Comparison of ENCODE assay signal across 8 cellular contexts in genomic region chr14:21098134-21098891, GRCh38. TPM values are rescaled to one million over a fixed set of nuclear protein-coding genes. Genes with fewer than 3 reads are reported as not detected.
DNase-seq lines count a peak whose midpoint lies in the region; ATAC-seq and TF ChIP-seq lines count a peak whose summit lies in the region.

Gene ZNF219 (minus strand): TSS chr14:21098655. CDS start chr14:21093591, 5,064 bp downstream.

- H3K27me3 Mint-ChIP-seq in activated B cell treated with CpG ODN at 0.5 μM for 24 hours, result peaks cover 12% of the 10 kb centered on the region
- peaks cover 9% of the 10 kb centered on the region for H3K27me3 Mint-ChIP-seq in stimulated activated naive CD8-positive, alpha-beta T cell treated with anti-CD3 and anti-CD28 coated beads, Interleukin-15, Interleukin-2, amounts not matched to agents 100 ng/mL and 50 ng/mL, for 24 hours

- peaks cover 13% of the 10 kb centered on the region for H3F3A ChIP-seq in DOHH2 (ENCODE audit: control insufficient read depth, insufficient read depth)

- no peaks in the 10 kb centered on the region for H3K9me3 Mint-ChIP-seq in activated B cell treated with CpG ODN at 0.5 μM for 24 hours
- H3K9me3 Mint-ChIP-seq in stimulated activated naive CD8-positive, alpha-beta T cell treated with anti-CD3 and anti-CD28 coated beads, Interleukin-15, Interleukin-2, amounts not matched to agents 100 ng/mL and 50 ng/mL, for 24 hours, result no peaks in the 10 kb centered on the region

- H3K4me1 ChIP-seq in DOHH2 (ENCODE audit: control insufficient read depth, low read length) (peaks cover 45% of the 10 kb centered on the region), endocrine pancreas (ENCODE audit: control insufficient read depth, insufficient read depth, low read length) (no peaks in the 10 kb centered on the region), lower lobe of right lung (peaks cover 30% of the 10 kb centered on the region)

- peak within 1 kb of the TSS; percentile 84 for H3K4me2 ChIP-seq in DOHH2 (ENCODE audit: low read length)

- no peak within 1 kb of the TSS for H3K27ac Mint-ChIP-seq in activated B cell treated with CpG ODN at 0.5 μM for 24 hours
- peak within 1 kb of the TSS; percentile 39 for H3K27ac Mint-ChIP-seq in stimulated activated naive CD8-positive, alpha-beta T cell treated with anti-CD3 and anti-CD28 coated beads, Interleukin-15, Interleukin-2, amounts not matched to agents 100 ng/mL and 50 ng/mL, for 24 hours

- H3K4me1 Mint-ChIP-seq in activated B cell treated with CpG ODN at 0.5 μM for 24 hours, result peaks cover 14% of the 10 kb centered on the region
- peaks cover 32% of the 10 kb centered on the region for H3K4me1 Mint-ChIP-seq in stimulated activated naive CD8-positive, alpha-beta T cell treated with anti-CD3 and anti-CD28 coated beads, Interleukin-15, Interleukin-2, amounts not matched to agents 100 ng/mL and 50 ng/mL, for 24 hours (ENCODE audit: low read depth)

- CTCF ChIA-PET in activated B cell treated with CpG ODN at 0.5 μM for 24 hours (lab: Charles Lee), result interaction anchor here (3.8 to 7.4 kb wide), 2 partner anchors 30 to 84 kb away, joined by 30 to 142 read pairs; no protein-coding TSS in a partner anchor

- peak; percentile 39 for DNase-seq in LHCN-M2 (ENCODE audit: low read depth)
- DNase-seq in activated B cell treated with CpG ODN at 0.5 μM for 24 hours, result peak; percentile 43
- DNase-seq in lower lobe of right lung, result peak; percentile 65
- no peak for DNase-seq in putamen (ENCODE audit: low spot score)

- peaks cover 1% of the 10 kb centered on the region; the same call in 1 of the 2 replicates for H4K20me1 ChIP-seq in DOHH2 (ENCODE audit: control insufficient read depth, insufficient read depth, low read depth, low read length)

- H3K4me3 Mint-ChIP-seq in activated B cell treated with CpG ODN at 0.5 μM for 24 hours, result peak within 1 kb of the TSS; percentile 76
- peak within 1 kb of the TSS; percentile 82 for H3K4me3 Mint-ChIP-seq in stimulated activated naive CD8-positive, alpha-beta T cell treated with anti-CD3 and anti-CD28 coated beads, Interleukin-15, Interleukin-2, amounts not matched to agents 100 ng/mL and 50 ng/mL, for 24 hours

- POLR2A ChIA-PET in activated B cell treated with CpG ODN at 0.5 μM for 24 hours (lab: Charles Lee), result interaction anchor here (0.6 to 1.6 kb wide), 5 partner anchors 27 to 413 kb away, joined by 3 to 5 read pairs (median 4); partner anchors contain the start of gene ARHGEF40

- H3K79me2 ChIP-seq in DOHH2 (ENCODE audit: control insufficient read depth, low read length), result peaks cover 6% of the 10 kb centered on the region; the same call in 1 of the 2 replicates

- no peaks in the 10 kb centered on the region for H3K9me3 ChIP-seq in DOHH2 (ENCODE audit: control insufficient read depth, insufficient read depth, low read length)
- no peaks in the 10 kb centered on the region for H3K9me3 ChIP-seq in endocrine pancreas (ENCODE audit: control insufficient read depth, low read length)
- H3K9me3 ChIP-seq in lower lobe of right lung, result no peaks in the 10 kb centered on the region

- H3K36me3 ChIP-seq in DOHH2 (ENCODE audit: control insufficient read depth, low read length) (no peaks in the 10 kb centered on the region), endocrine pancreas (ENCODE audit: control insufficient read depth, insufficient read depth, low read length) (no peaks in the 10 kb centered on the region), lower lobe of right lung (peaks cover 3% of the 10 kb centered on the region)

- TF ChIP-seq CTCF in DOHH2 (IDR thresholded peaks at IDR 0.05; ENCODE audit: low read depth, low read length, poor library complexity, severe bottlenecking) (no peak), activated B cell treated with CpG ODN at 0.5 μM for 24 hours (IDR thresholded peaks at IDR 0.05) (no peak), lower lobe of right lung (IDR thresholded peaks at IDR 0.05) (no peak)

- H3K36me3 Mint-ChIP-seq in activated B cell treated with CpG ODN at 0.5 μM for 24 hours (ENCODE audit: low read depth), result no peaks in the 10 kb centered on the region
- no peaks in the 10 kb centered on the region for H3K36me3 Mint-ChIP-seq in stimulated activated naive CD8-positive, alpha-beta T cell treated with anti-CD3 and anti-CD28 coated beads, Interleukin-15, Interleukin-2, amounts not matched to agents 100 ng/mL and 50 ng/mL, for 24 hours (ENCODE audit: low read depth)

- intact Hi-C loops in activated B cell treated with CpG ODN at 0.5 μM for 24 hours (cut with micrococcal nuclease) (no loop called here), lower lobe of right lung (cut with DNase I) (loop anchor here (5.0 kb wide), 1 partner anchor 76 kb away; no protein-coding TSS in a partner anchor)

- H3K27ac ChIP-seq in DOHH2 (ENCODE audit: low read depth, low read length), result no peak within 1 kb of the TSS
- H3K27ac ChIP-seq in lower lobe of right lung, result peak within 1 kb of the TSS; percentile 83

- ATAC-seq in activated B cell treated with CpG ODN at 0.5 μM for 24 hours (ENCODE audit: low read depth) (peak; percentile 60), lower lobe of right lung (peak; percentile 46 to 56), GM19395 (IDR thresholded peaks at IDR 0.05; ENCODE audit: unreplicated experiment) (no peak)

- no peaks in the 10 kb centered on the region for H3K9me2 ChIP-seq in DOHH2 (replicated peaks; ENCODE audit: control insufficient read depth, low read length)

- peak within 1 kb of the TSS; percentile 74 for H3K9ac ChIP-seq in endocrine pancreas (ENCODE audit: control insufficient read depth, insufficient read depth, low read length)

- H3K4me3 ChIP-seq in DOHH2 (ENCODE audit: low read length), result peak within 1 kb of the TSS; percentile 83
- H3K4me3 ChIP-seq in endocrine pancreas (ENCODE audit: control insufficient read depth, insufficient read depth, low read length), result peak within 1 kb of the TSS; percentile 82
- peak within 1 kb of the TSS; percentile 62 for H3K4me3 ChIP-seq in lower lobe of right lung

- H3K27me3 ChIP-seq in DOHH2 (ENCODE audit: control insufficient read depth, low read length) (peaks cover 4% of the 10 kb centered on the region; the same call in 1 of the 2 replicates), endocrine pancreas (ENCODE audit: control insufficient read depth, insufficient read depth, low read length) (no peaks in the 10 kb centered on the region), lower lobe of right lung (ENCODE audit: low read depth) (no peaks in the 10 kb centered on the region)

RNA-seq across cellular contexts. Expression of gene ZNF219, which starts in this region (rescaled TPM):
- total RNA-seq in LHCN-M2 (2014; rRNA removed) (18.3 and 19.1 TPM in 2 replicates), activated B cell treated with CpG ODN at 0.5 μM for 24 hours (1.6 and 2.3 TPM in 2 replicates), lower lobe of right lung (46.1 TPM)
- 12.2 TPM for polyA plus RNA-seq in LHCN-M2 (2012)
